In genomic region chr2:75605770-75606535, GRCh38 we compare ENCODE assay signal across 9 cellular contexts. TPM values are rescaled to one million over a fixed set of nuclear protein-coding genes. Genes with fewer than 3 reads are reported as not detected.
A peak's percentile ranks its signal among the peaks of the same experiment; 100 is the strongest.
DNase-seq lines count a peak whose midpoint lies in the region; ATAC-seq lines count a peak whose summit lies in the region.
"Had no signal": no experiment of that assay in that cellular context is flagged by ENCODE, and none has a peak within 500 bp of the region (broad histone marks: within the 10 kb centered on the region; RNA-seq: fewer than 3 reads in every experiment).

No MANE protein-coding gene starts in this region.

- H3K4me1 ChIP-seq in neuronal stem cell (ENCODE audit: control insufficient read depth in 2 of 2, insufficient read depth in 1 of 2, low read depth in 1 of 2, low read length in 2 of 2): peaks cover 6 to 23% of the 10 kb centered on the region in 2 donors

- H4K8ac ChIP-seq in neuronal stem cell (ENCODE audit: low read depth, low read length): no peak overlapping the region

- no peak overlapping the region for H3K27ac ChIP-seq in neuronal stem cell (replicated peaks; ENCODE audit: low read length)

- H3K4me3 ChIP-seq in neuronal stem cell (ENCODE audit: low read length in 2 of 2): no peak overlapping the region

- peak overlapping the region; percentile 19 for H2AFZ ChIP-seq in neuronal stem cell (ENCODE audit: low read length)

- H3K79me1 ChIP-seq in neuronal stem cell (ENCODE audit: low read depth, low read length): no peaks in the 10 kb centered on the region

- no peak overlapping the region for H2BK5ac ChIP-seq in neuronal stem cell (ENCODE audit: low read length)

- no peak overlapping the region for H2BK12ac ChIP-seq in neuronal stem cell (ENCODE audit: low read length)

- H2BK15ac ChIP-seq in neuronal stem cell (ENCODE audit: low read length): no peak overlapping the region

- no peaks in the 10 kb centered on the region for H3K27me3 ChIP-seq in neuronal stem cell (ENCODE audit: control insufficient read depth in 3 of 3, insufficient read depth in 3 of 3, low read depth in 1 of 3, low read length in 3 of 3)

- ATAC-seq in HG03460 (IDR thresholded peaks at IDR 0.05; ENCODE audit: unreplicated experiment) (no peak), GM18907 (IDR thresholded peaks at IDR 0.05; ENCODE audit: unreplicated experiment) (no peak), GM21526 (IDR thresholded peaks at IDR 0.05; ENCODE audit: low FRiP score, unreplicated experiment) (no peak)

- no peak overlapping the region for H3K23ac ChIP-seq in neuronal stem cell (ENCODE audit: low read depth, low read length, poor library complexity)

- WGBS in neuronal stem cell (ENCODE audit: extremely low coverage in 2 of 2, insufficient read length in 2 of 2, insufficient replicate concordance in 1 of 2), 2 donors: no CpG with 5 or more reads among the region's 6 CpGs

- H2AK5ac ChIP-seq in neuronal stem cell (ENCODE audit: low read depth, low read length): no peak overlapping the region

- DNase-seq in EL (peak; percentile 99), NCI-H446 treated with DMSO at 0.1 percent for 48 hours (lab: John Stamatoyannopoulos, UW) (peak; percentile 80), epidermal melanocyte (ENCODE audit: insufficient read length, low spot score) (peak; percentile 41), neuronal stem cell (ENCODE audit: low spot score) (no peak)
- DNase-seq in activated CD4-positive, alpha-beta T cell treated with anti-CD3 and anti-CD28 coated beads, Interleukin-2, amount 50 U/mL, for 4 hours: no peak
- DNase-seq: Right ventricle myocardium superior had no signal

- no peak overlapping the region for H2BK120ac ChIP-seq in neuronal stem cell (ENCODE audit: low read depth, low read length)

- no peak overlapping the region for H3K9ac ChIP-seq in neuronal stem cell (ENCODE audit: low read depth, low read length, poor library complexity)

- no peak overlapping the region for H3K18ac ChIP-seq in neuronal stem cell (ENCODE audit: low read length)

- no peak overlapping the region for H3K4me2 ChIP-seq in neuronal stem cell (ENCODE audit: insufficient read depth, low read length, poor library complexity, severe bottlenecking)

- H4K91ac ChIP-seq in neuronal stem cell (ENCODE audit: low read depth, low read length, poor library complexity): no peak overlapping the region

- no peak overlapping the region for H3K4ac ChIP-seq in neuronal stem cell (ENCODE audit: low read length)

- H3K36me3 ChIP-seq in neuronal stem cell (replicated peaks in 1 of 2; ENCODE audit: control insufficient read depth in 2 of 2, insufficient read depth in 2 of 2, low read length in 2 of 2): no peaks in the 10 kb centered on the region

- H3K14ac ChIP-seq in neuronal stem cell (ENCODE audit: low read length): no peak overlapping the region

- peaks cover 0 to 2% of the 10 kb centered on the region in 2 donors for H3K9me3 ChIP-seq in neuronal stem cell (replicated peaks in 1 of 2; ENCODE audit: control insufficient read depth in 2 of 2, insufficient read depth in 1 of 2, low read depth in 1 of 2, low read length in 2 of 2)

RNA-seq across cellular contexts. Expression of gene MRPL19, which starts 40.6 kb away (rescaled TPM):
- 30.8 TPM for polyA plus RNA-seq in neuronal stem cell (2013, experiment 1 of 2)
- 31.8 TPM for polyA plus RNA-seq in neuronal stem cell (2013, experiment 2 of 2)

RNA-seq across cellular contexts. Expression of gene EVA1A, which starts 45.2 kb away (rescaled TPM):
- 1.7 TPM for polyA plus RNA-seq in neuronal stem cell (2013, experiment 1 of 2)
- 1.6 TPM for polyA plus RNA-seq in neuronal stem cell (2013, experiment 2 of 2)

Comparison
In these comparisons a context has a peak if more than half of its experiments do, and no peak if none do; other contexts are left out.
1. DNase-seq: peak in EL (single experiment), NCI-H446 treated with DMSO at 0.1 percent for 48 hours (single experiment) and epidermal melanocyte (single experiment); none in neuronal stem cell (single experiment) and activated CD4-positive, alpha-beta T cell treated with anti-CD3 and anti-CD28 coated beads, Interleukin-2, amount 50 U/mL, for 4 hours (0 of 2).